23 cellular contexts compared by ENCODE assay signal in genomic region chr1:11198257-11198656, GRCh38. TPM values are rescaled to one million over a fixed set of nuclear protein-coding genes. Genes with fewer than 3 reads are reported as not detected.
"Had no signal": no experiment of that assay in that cellular context is flagged by ENCODE, and none has a peak within 500 bp of the region (broad histone marks: within the 10 kb centered on the region; RNA-seq: fewer than 3 reads in every experiment).

No MANE protein-coding gene starts in this region.

- ATAC-seq: activated T-cell treated with anti-CD3 and anti-CD28 coated beads, Interleukin-2, amount 50 U/mL, for 72 hours; heart right ventricle; left lobe of liver; lower lobe of right lung; naive thymus-derived CD8-positive, alpha-beta T cell; right cardiac atrium; stimulated activated naive CD8-positive, alpha-beta T cell treated with anti-CD3 and anti-CD28 coated beads, Interleukin-15, Interleukin-2, amounts not matched to agents 100 U/mL and 50 U/mL, for 24 hours had no signal

- H3K4me1 ChIP-seq: heart right ventricle, lower lobe of right lung, tibial artery had no signal

- H3K4me3 ChIP-seq: heart right ventricle, lower lobe of right lung, ovary, tibial artery had no signal

- FAIRE-seq: endothelial cell of umbilical vein, kidney, urothelium cell line had no signal

- H3K27ac ChIP-seq: heart right ventricle, lower lobe of right lung, ovary, tibial artery had no signal

- DNase-seq: activated CD4-positive, alpha-beta T cell treated with anti-CD3 and anti-CD28 coated beads for 4 hours; activated CD4-positive, alpha-beta T cell treated with anti-CD3 and anti-CD28 coated beads, Interleukin-2, amount 50 U/mL, for 48 hours; activated CD4-positive, CD25-positive, alpha-beta regulatory T cell; activated effector memory CD4-positive, alpha-beta T cell treated with Interleukin-2 at 50 U/mL for 16 hours; activated naive CD4-positive, alpha-beta T cell treated with anti-CD3 and anti-CD28 coated beads for 36 hours; activated naive CD8-positive, alpha-beta T cell treated with anti-CD3 and anti-CD28 coated beads, Interleukin-2, amount 10 ng/mL, durations not matched to agents 7 days and 5 days; activated T-cell treated with anti-CD3 and anti-CD28 coated beads, Interleukin-2, amount 50 U/mL, for 72 hours; amniotic stem cell; effector memory CD4-positive, alpha-beta T cell; heart right ventricle; kidney; lower lobe of right lung; naive thymus-derived CD8-positive, alpha-beta T cell; ovary; right cardiac atrium; stimulated activated CD4-positive, alpha-beta T cell treated with anti-CD3 and anti-CD28 coated beads, Interleukin-4, amount 100 ng/mL, for 4 hours; stimulated activated naive CD8-positive, alpha-beta T cell treated with anti-CD3 and anti-CD28 coated beads, Interleukin-15, Interleukin-2, amounts not matched to agents 100 U/mL and 50 U/mL, for 24 hours; tibial artery had no signal

- H3K27me3 ChIP-seq: heart right ventricle, ovary, tibial artery had no signal

- H3K9me3 ChIP-seq: heart right ventricle, lower lobe of right lung, ovary, tibial artery had no signal

- H3K36me3 ChIP-seq: ovary had no signal

RNA-seq across cellular contexts. Expression of gene ANGPTL7, which starts 9.1 kb away (rescaled TPM):
- total RNA-seq: activated naive CD4-positive, alpha-beta T cell treated with anti-CD3 and anti-CD28 coated beads for 36 hours; activated naive CD8-positive, alpha-beta T cell treated with anti-CD3 and anti-CD28 coated beads, Interleukin-2, amount 10 ng/mL, durations not matched to agents 7 days and 5 days; activated T-cell treated with anti-CD3 and anti-CD28 coated beads, Interleukin-2, amount 50 U/mL, for 72 hours; chondrocyte; endothelial cell of umbilical vein; left lobe of liver; naive thymus-derived CD8-positive, alpha-beta T cell; pulmonary artery endothelial cell had no signal
